In the genomic region with DNA sequence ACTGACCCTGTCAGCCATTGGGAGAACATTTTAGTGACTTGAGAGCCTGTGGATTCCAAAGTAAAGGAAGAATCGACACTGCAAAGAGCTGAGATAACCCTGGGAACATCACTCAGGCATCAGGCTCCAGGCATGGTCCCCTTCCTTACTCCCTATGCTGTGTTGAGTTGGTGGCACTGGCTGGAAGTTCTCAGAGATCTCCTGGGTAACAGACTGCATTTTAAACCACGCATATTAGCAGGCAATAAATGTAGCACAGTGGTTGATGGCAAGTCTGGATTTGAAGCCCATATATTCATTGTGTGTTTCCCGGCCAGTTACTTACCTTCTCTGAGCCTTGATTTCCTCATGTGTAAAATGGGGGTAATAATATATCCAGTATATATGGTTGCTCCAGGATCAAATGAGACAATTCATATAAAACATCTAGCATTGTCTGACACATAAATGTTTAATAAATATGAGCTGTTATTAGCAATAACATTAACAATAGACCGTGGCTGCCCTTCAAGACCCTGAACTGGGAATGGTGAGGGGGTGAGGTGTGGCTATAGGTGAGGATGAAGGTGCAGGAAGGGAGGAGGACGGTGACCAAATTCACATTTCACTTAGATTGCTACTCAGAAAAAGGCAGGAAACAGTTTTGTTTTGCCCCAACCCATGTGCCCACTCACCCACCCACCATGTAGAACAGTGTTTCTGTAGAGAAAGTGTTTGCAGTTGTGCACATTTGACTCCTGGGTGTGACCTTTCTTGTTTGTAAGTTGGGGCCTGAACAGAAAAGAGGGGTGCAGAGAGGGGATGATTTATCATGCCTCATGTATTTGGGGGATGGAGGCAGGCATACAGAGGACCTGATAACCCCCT, we compare ENCODE assay signal across 9 cellular contexts. TPM values are rescaled to one million over a fixed set of nuclear protein-coding genes. Genes with fewer than 3 reads are reported as not detected.
A peak's percentile ranks its signal among the peaks of the same experiment; 100 is the strongest.
DNase-seq lines count a peak whose midpoint lies in the region; ATAC-seq and TF ChIP-seq lines count a peak whose summit lies in the region.
"Had no signal": no experiment of that assay in that cellular context is flagged by ENCODE, and none has a peak within 500 bp of the region (broad histone marks: within the 10 kb centered on the region; RNA-seq: fewer than 3 reads in every experiment).

No MANE protein-coding gene starts in this region.

- no peak for TF ChIP-seq CTCF in brain microvascular endothelial cell (IDR thresholded peaks at IDR 0.05; ENCODE audit: low read depth, low read length, missing control alignments)

- peak overlapping the region; percentile 72 for H3K4me3 ChIP-seq in brain microvascular endothelial cell (ENCODE audit: low read depth, low read length)
- peak overlapping the region; percentile 76 for H3K4me3 ChIP-seq in mononuclear cell (ENCODE audit: low read length)
- H3K4me3 ChIP-seq in urinary bladder (ENCODE audit: low read depth, low read length) = peak overlapping the region; percentile 87

- H3K9me3 ChIP-seq in mononuclear cell (ENCODE audit: low read depth, low read length) = no peaks in the 10 kb centered on the region

- WGBS in urinary bladder = 55% methylated on average over 5 of the region's 5 CpGs

- peaks cover 58% of the 10 kb centered on the region for H3K4me1 ChIP-seq in mononuclear cell (ENCODE audit: insufficient read depth, low read length)
- H3K4me1 ChIP-seq in urinary bladder (ENCODE audit: insufficient read depth) = no peaks in the 10 kb centered on the region

- ATAC-seq in GM19351 (IDR thresholded peaks at IDR 0.05; ENCODE audit: unreplicated experiment) = no peak

- no peaks in the 10 kb centered on the region for H3K27me3 ChIP-seq in brain microvascular endothelial cell (replicated peaks)
- no peaks in the 10 kb centered on the region for H3K27me3 ChIP-seq in mononuclear cell (ENCODE audit: insufficient read depth, low read length)

- H3K27ac ChIP-seq in brain microvascular endothelial cell (no peak overlapping the region), urinary bladder (ENCODE audit: low read depth) (peak overlapping the region; percentile 28)
- H3K27ac ChIP-seq: HL-60 had no signal

- in situ Hi-C loops in brain microvascular endothelial cell (cut with HindIII; ENCODE audit: low pct_ligation_motif_present, low sequenced_read_pairs) = no loop called here

- DNase-seq in stimulated activated CD4-positive, alpha-beta T cell treated with anti-CD3 and anti-CD28 coated beads, Interleukin-1b, Interleukin-23, amount 100 ng/mL, for 48 hours = peak; percentile 20
- DNase-seq in stimulated activated CD4-positive, alpha-beta T cell treated with anti-CD3 and anti-CD28 coated beads, Interleukin-2, amount 100 ng/mL, for 48 hours = no peak
- DNase-seq in brain microvascular endothelial cell = no peak
- no peak for DNase-seq in dermis blood vessel endothelial cell
- DNase-seq in NCI-H510A treated with DMSO at 0.1 percent for 48 hours (lab: John Stamatoyannopoulos, UW) = no peak

- H3K36me3 ChIP-seq in brain microvascular endothelial cell (replicated peaks) = no peaks in the 10 kb centered on the region
- no peaks in the 10 kb centered on the region for H3K36me3 ChIP-seq in urinary bladder (ENCODE audit: insufficient read depth)

RNA-seq across cellular contexts. Expression of gene PLCG1, which starts 2.1 kb away (rescaled TPM):
- total RNA-seq in mononuclear cell (115 TPM), urinary bladder (86.7 TPM), dermis blood vessel endothelial cell (188 TPM in 2 replicates)
- 66.7 TPM for polyA plus RNA-seq in urinary bladder
